Comparison of ENCODE assay signal across 23 cellular contexts in the genomic region with DNA sequence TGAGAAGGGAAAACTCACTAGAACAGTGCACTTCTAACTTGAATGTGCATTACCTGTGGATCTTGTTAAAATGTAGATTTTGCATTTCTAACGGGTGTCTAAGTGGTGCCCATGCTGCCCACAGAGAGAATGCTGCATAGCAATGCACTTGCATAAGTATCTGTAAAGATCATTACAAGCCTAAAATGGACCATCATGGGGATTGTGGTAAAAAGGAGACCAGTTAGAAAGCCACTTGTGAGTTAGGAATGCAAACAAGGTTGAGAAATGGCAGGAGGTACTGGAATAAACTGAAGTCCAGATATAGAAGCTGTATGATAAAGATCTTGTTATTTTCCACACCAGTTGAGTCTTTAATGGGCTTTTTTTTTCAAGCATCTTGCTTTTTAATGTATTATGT.
"Had no signal": no experiment of that assay in that cellular context is flagged by ENCODE, and none has a peak within 500 bp of the region (broad histone marks: within the 10 kb centered on the region; RNA-seq: fewer than 3 reads in every experiment).

No MANE protein-coding gene starts in this region.

- H3K27ac ChIP-seq: stomach, suprapubic skin, testis, thoracic aorta, thyroid gland, tibial artery, tibial nerve, transverse colon, upper lobe of left lung, upper lobe of right lung, vagina had no signal

- H3K36me3 ChIP-seq: stomach, suprapubic skin, thoracic aorta, thyroid gland, tibial artery, tibial nerve, transverse colon, upper lobe of left lung, upper lobe of right lung, vagina had no signal

- H3K4me1 ChIP-seq: stomach, suprapubic skin, testis, thyroid gland, tibial artery, tibial nerve, transverse colon, upper lobe of left lung, upper lobe of right lung, vagina had no signal

- H3K27me3 ChIP-seq: suprapubic skin, testis, thyroid gland, tibial artery, tibial nerve, transverse colon, upper lobe of left lung, upper lobe of right lung, vagina had no signal

- H3K9me3 ChIP-seq: stomach, suprapubic skin, testis, thoracic aorta, thyroid gland, tibial artery, tibial nerve, transverse colon, upper lobe of left lung, upper lobe of right lung, vagina had no signal

- H3K4me3 ChIP-seq: stomach, suprapubic skin, testis, thoracic aorta, thyroid gland, tibial artery, tibial nerve, transverse colon, upper lobe of left lung, upper lobe of right lung, vagina had no signal

- DNase-seq: stimulated activated CD4-positive, alpha-beta T cell treated with anti-CD3 and anti-CD28 coated beads, Interleukin-2, amount 100 ng/mL, for 48 hours; stimulated activated CD4-positive, alpha-beta T cell treated with anti-CD3 and anti-CD28 coated beads, Interleukin-4, amount 100 ng/mL, for 1 hour; stimulated activated CD4-positive, alpha-beta T cell treated with anti-CD3 and anti-CD28 coated beads, Interleukin-4, amount 100 ng/mL, for 24 hours; stimulated activated CD4-positive, alpha-beta T cell treated with anti-CD3 and anti-CD28 coated beads, Interleukin-4, amount 100 ng/mL, for 4 hours; stimulated activated CD8-positive, alpha-beta memory T cell treated with anti-CD3 and anti-CD28 coated beads, Interleukin-4, amount 100 ng/mL, for 48 hours; stimulated activated naive B cell treated with anti-CD40 and anti-IgM and Interleukin-4, amounts not matched to agents 10 μg/mL and 1 μg/mL and 100 μg/mL, for 72 hours; stimulated activated naive CD4-positive, alpha-beta T cell; stimulated activated naive CD4-positive, alpha-beta T cell treated with Interleukin-2 at 50 U/mL for 16 hours; stimulated activated naive CD8-positive, alpha-beta T cell treated with anti-CD3 and anti-CD28 coated beads, Interleukin-15, amount 100 ng/mL, for 72 hours; stimulated activated naive CD8-positive, alpha-beta T cell treated with anti-CD3 and anti-CD28 coated beads, Interleukin-15, Interleukin-2, amounts not matched to agents 100 U/mL and 50 U/mL, for 24 hours; stomach; substantia nigra; testis; thyroid gland; tibial artery; transverse colon; trophoblast cell; upper lobe of left lung; upper lobe of right lung had no signal
